ENCODE assay signal across 15 cellular contexts in genomic region chr6:144922120-144922722, GRCh38.
DNase-seq lines count a peak whose midpoint lies in the region; ATAC-seq and TF ChIP-seq lines count a peak whose summit lies in the region.
"Had no signal": no experiment of that assay in that cellular context is flagged by ENCODE, and none has a peak within 500 bp of the region (broad histone marks: within the 10 kb centered on the region; RNA-seq: fewer than 3 reads in every experiment).

No MANE protein-coding gene starts in this region.

- H3K4me1 ChIP-seq in IMR-90 (ENCODE audit: control insufficient read depth, insufficient read depth, low read length) (no peaks in the 10 kb centered on the region), mesenchymal stem cell (ENCODE audit: control insufficient read depth, insufficient read depth, low read depth, low read length) (peaks cover 6% of the 10 kb centered on the region)
- H3K4me1 ChIP-seq: left ventricle myocardium inferior had no signal

- ATAC-seq in IMR-90 (ENCODE audit: low read depth), result peak; percentile 46; the same call in 1 of the 2 replicates
- ATAC-seq in HG03108 (IDR thresholded peaks at IDR 0.05; ENCODE audit: unreplicated experiment), result no peak
- ATAC-seq in stimulated activated naive B cell treated with anti-CD40 and anti-IgM and Interleukin-4, amounts not matched to agents 10 μg/mL and 1 μg/mL and 100 μg/mL, for 72 hours (replicated peaks), result no peak
- ATAC-seq in HG02840 (IDR thresholded peaks at IDR 0.05; ENCODE audit: low FRiP score, unreplicated experiment), result no peak
- ATAC-seq in HG03039 (IDR thresholded peaks at IDR 0.05; ENCODE audit: unreplicated experiment), result no peak
- ATAC-seq: activated naive CD4-positive, alpha-beta T cell treated with anti-CD3 and anti-CD28 coated beads, Interleukin-2, amount 50 U/mL, for 72 hours had no signal

- no peaks in the 10 kb centered on the region for H3K27me3 Mint-ChIP-seq in stimulated activated naive B cell treated with anti-CD40 and anti-IgM and Interleukin-4, amounts not matched to agents 10 μg/mL and 1 μg/mL and 100 μg/mL, for 72 hours

- no peak overlapping the region for H3K27ac ChIP-seq in IMR-90 (ENCODE audit: insufficient read depth, low read length)
- H3K27ac ChIP-seq in mesenchymal stem cell (ENCODE audit: low read length, poor library complexity, severe bottlenecking), result no peak overlapping the region
- H3K27ac ChIP-seq: left ventricle myocardium inferior had no signal

- H3K79me1 ChIP-seq in IMR-90 (ENCODE audit: low read depth in 1 of 2, low read length in 2 of 2), result no peaks in the 10 kb centered on the region
- H3K79me1 ChIP-seq in mesenchymal stem cell (replicated peaks; ENCODE audit: low read length, poor library complexity, severe bottlenecking), result no peaks in the 10 kb centered on the region

- no peak overlapping the region for H2AK5ac ChIP-seq in IMR-90 (ENCODE audit: low read depth, low read length)
- H2AK5ac ChIP-seq in mesenchymal stem cell (ENCODE audit: low read length, severe bottlenecking), result no peak overlapping the region

- no peak overlapping the region for H4K5ac ChIP-seq in IMR-90 (ENCODE audit: low read depth, low read length)

- no peak overlapping the region for H2BK12ac ChIP-seq in mesenchymal stem cell (ENCODE audit: low read length in 2 of 2)

- H3K4me2 ChIP-seq in IMR-90 (ENCODE audit: low read depth, low read length) (no peak overlapping the region), mesenchymal stem cell (ENCODE audit: low read length, poor library complexity, severe bottlenecking) (no peak overlapping the region)

- no peak overlapping the region for H3K4ac ChIP-seq in IMR-90 (ENCODE audit: low read depth, low read length)
- H3K4ac ChIP-seq in mesenchymal stem cell (ENCODE audit: low read depth in 1 of 2, low read length in 2 of 2), result no peak overlapping the region

- H4K91ac ChIP-seq in IMR-90 (ENCODE audit: insufficient read depth, low read depth, low read length), result no peak overlapping the region
- H4K91ac ChIP-seq in mesenchymal stem cell (ENCODE audit: low read length), result no peak overlapping the region

- H2AFZ ChIP-seq in IMR-90 (replicated peaks; ENCODE audit: low read length, poor library complexity) (peak overlapping the region; percentile 76), mesenchymal stem cell (ENCODE audit: low read depth, low read length) (no peak overlapping the region)

- no peak overlapping the region for H3K14ac ChIP-seq in IMR-90 (replicated peaks; ENCODE audit: low read depth, low read length)
- H3K14ac ChIP-seq in mesenchymal stem cell (ENCODE audit: low read length in 2 of 2), result no peak overlapping the region

- in situ Hi-C loops in IMR-90 (cut with MboI; ENCODE audit: low sequenced_read_pairs), result no loop called here

- H2BK20ac ChIP-seq in IMR-90 (ENCODE audit: low read depth, low read length), result no peak overlapping the region

- H2BK5ac ChIP-seq in IMR-90 (ENCODE audit: low read depth, low read length, poor library complexity, severe bottlenecking) (no peak overlapping the region), mesenchymal stem cell (ENCODE audit: low read depth, low read length, poor library complexity, severe bottlenecking) (no peak overlapping the region)

- no peaks in the 10 kb centered on the region for H3K4me1 Mint-ChIP-seq in stimulated activated naive B cell treated with anti-CD40 and anti-IgM and Interleukin-4, amounts not matched to agents 10 μg/mL and 1 μg/mL and 100 μg/mL, for 72 hours
- H3K4me1 Mint-ChIP-seq: B cell had no signal

- no CpG with 5 or more reads among the region's 3 CpGs for WGBS in IMR-90 (ENCODE audit: extremely low coverage in 2 of 2, insufficient read length in 1 of 2), 2 experiments
- 94% methylated on average over 2 of the region's 3 CpGs for WGBS in mesenchymal stem cell

- POLR2A ChIA-PET in IMR-90 (lab: Charles Lee; ENCODE audit: unreplicated experiment), result no interaction called here

- H4K20me1 ChIP-seq in IMR-90 (ENCODE audit: insufficient read depth, low read length), result no peaks in the 10 kb centered on the region

- no TSS peak for BruUV-seq in IMR-90 (replicated peaks; lab: Mats Ljungman, UMichigan)

- no peak overlapping the region for H3K9ac ChIP-seq in IMR-90 (ENCODE audit: low read depth, low read length)
- peak overlapping the region; percentile 40 for H3K9ac ChIP-seq in mesenchymal stem cell (ENCODE audit: low read length)

- no peak for TF ChIP-seq POLR2A in IMR-90 (IDR thresholded peaks at IDR 0.05; ENCODE audit: low read depth, low read length)

- TF ChIP-seq RAD21 in IMR-90 (IDR thresholded peaks at IDR 0.05; ENCODE audit: low read length), result no peak

- H3K4me3 ChIP-seq in IMR-90 (ENCODE audit: insufficient read depth, low read depth, low read length) (no peak overlapping the region), choroid plexus epithelial cell (ENCODE audit: low read depth, low read length) (no peak overlapping the region), mesenchymal stem cell (ENCODE audit: insufficient read depth in 1 of 2, low read depth in 1 of 2, low read length in 2 of 2) (peak overlapping the region in 1 of 2 experiments; percentile 48)
- H3K4me3 ChIP-seq: left ventricle myocardium inferior had no signal

- H3K36me3 ChIP-seq in IMR-90 (ENCODE audit: control insufficient read depth, insufficient read depth, low read length), result no peaks in the 10 kb centered on the region
- no peaks in the 10 kb centered on the region for H3K36me3 ChIP-seq in mesenchymal stem cell (ENCODE audit: control insufficient read depth in 1 of 2, insufficient read depth in 2 of 2, low read depth in 1 of 2, low read length in 2 of 2)
- H3K36me3 ChIP-seq: left ventricle myocardium inferior had no signal

- H3K27me3 ChIP-seq in IMR-90 (ENCODE audit: control insufficient read depth, insufficient read depth, low read length), result no peaks in the 10 kb centered on the region
- H3K27me3 ChIP-seq in mesenchymal stem cell (ENCODE audit: control insufficient read depth in 1 of 2, insufficient read depth in 1 of 2, low read length in 2 of 2), result no peaks in the 10 kb centered on the region

- intact Hi-C loops in IMR-90 (cut with micrococcal nuclease), result no loop called here

- no peaks in the 10 kb centered on the region for H3K9me3 Mint-ChIP-seq in stimulated activated naive B cell treated with anti-CD40 and anti-IgM and Interleukin-4, amounts not matched to agents 10 μg/mL and 1 μg/mL and 100 μg/mL, for 72 hours
- H3K9me3 Mint-ChIP-seq: activated naive CD4-positive, alpha-beta T cell treated with anti-CD3 and anti-CD28 coated beads, Interleukin-2, amount 50 U/mL, for 72 hours had no signal

- CTCF ChIA-PET in IMR-90 (lab: Yijun Ruan, JAX), result no interaction called here

- no peak overlapping the region for H3K27ac Mint-ChIP-seq in stimulated activated naive B cell treated with anti-CD40 and anti-IgM and Interleukin-4, amounts not matched to agents 10 μg/mL and 1 μg/mL and 100 μg/mL, for 72 hours
- H3K27ac Mint-ChIP-seq: activated naive CD4-positive, alpha-beta T cell treated with anti-CD3 and anti-CD28 coated beads, Interleukin-2, amount 50 U/mL, for 72 hours; B cell had no signal

- H3K4me3 Mint-ChIP-seq in stimulated activated naive B cell treated with anti-CD40 and anti-IgM and Interleukin-4, amounts not matched to agents 10 μg/mL and 1 μg/mL and 100 μg/mL, for 72 hours, result no peak overlapping the region
- H3K4me3 Mint-ChIP-seq: B cell had no signal

- H3K23ac ChIP-seq in IMR-90 (ENCODE audit: low read depth, low read length) (no peak overlapping the region), mesenchymal stem cell (ENCODE audit: low read length in 2 of 2) (no peak overlapping the region)

- H3K9me1 ChIP-seq in IMR-90 (ENCODE audit: insufficient read depth, low read length), result no peaks in the 10 kb centered on the region; the same call in 1 of the 2 replicates

- H3K56ac ChIP-seq in IMR-90 (ENCODE audit: extremely low read depth, insufficient read depth, low read length), result no peak overlapping the region

- H3K9me3 ChIP-seq in IMR-90 (ENCODE audit: control insufficient read depth, insufficient read depth, low read length), result no peaks in the 10 kb centered on the region
- H3K9me3 ChIP-seq in mesenchymal stem cell (ENCODE audit: control insufficient read depth, low read length), result no peaks in the 10 kb centered on the region
- H3K9me3 ChIP-seq: left ventricle myocardium inferior had no signal

- H4K8ac ChIP-seq in IMR-90 (ENCODE audit: low read depth in 2 of 2, low read length in 2 of 2) (no peak overlapping the region), mesenchymal stem cell (ENCODE audit: low read length) (no peak overlapping the region)

- H2BK120ac ChIP-seq in IMR-90 (ENCODE audit: low read depth, low read length) (no peak overlapping the region), mesenchymal stem cell (ENCODE audit: low read depth, low read length) (no peak overlapping the region)

- TF ChIP-seq CTCF in IMR-90 (conservative IDR thresholded peaks at IDR 0.05; ENCODE audit: low read depth, low read length), result no peak
- TF ChIP-seq CTCF in choroid plexus epithelial cell (conservative IDR thresholded peaks at IDR 0.05; ENCODE audit: low read depth, low read length), result no peak

- H3K18ac ChIP-seq in IMR-90 (ENCODE audit: low read depth, low read length) (no peak overlapping the region), mesenchymal stem cell (ENCODE audit: low read depth in 1 of 2, low read length in 2 of 2) (no peak overlapping the region)

- H3K36me3 Mint-ChIP-seq in stimulated activated naive B cell treated with anti-CD40 and anti-IgM and Interleukin-4, amounts not matched to agents 10 μg/mL and 1 μg/mL and 100 μg/mL, for 72 hours, result no peaks in the 10 kb centered on the region
- H3K36me3 Mint-ChIP-seq: activated naive CD4-positive, alpha-beta T cell treated with anti-CD3 and anti-CD28 coated beads, Interleukin-2, amount 50 U/mL, for 72 hours had no signal

- dilution Hi-C loops in IMR-90 (cut with HindIII; ENCODE audit: low sequenced_read_pairs, unreplicated experiment), result no loop called here

- H2AK9ac ChIP-seq in IMR-90 (replicated peaks; ENCODE audit: low read depth, low read length, poor library complexity), result no peak overlapping the region

- DNase-seq in AG08396 (ENCODE audit: low spot score), result peak; percentile 46
- DNase-seq in IMR-90, result peak; percentile 42
- DNase-seq in choroid plexus epithelial cell (ENCODE audit: low read depth), result peak; percentile 48
- no peak for DNase-seq in mesenchymal stem cell
- DNase-seq in stimulated activated naive B cell treated with anti-CD40 and anti-IgM and Interleukin-4, amounts not matched to agents 10 μg/mL and 1 μg/mL and 100 μg/mL, for 72 hours, result no peak
- DNase-seq: Kasumi-1; left ventricle myocardium inferior; NCI-H2171; OCI-M1; stimulated activated CD4-positive, alpha-beta T cell treated with anti-CD3 and anti-CD28 coated beads, Interleukin-2, amount 100 ng/mL, for 24 hours had no signal

- H2BK15ac ChIP-seq in IMR-90 (ENCODE audit: low read depth, low read length), result no peak overlapping the region
- H2BK15ac ChIP-seq in mesenchymal stem cell (ENCODE audit: low read depth, poor library complexity, severe bottlenecking), result peak overlapping the region; percentile 40

TF ChIP-seq in IMR-90, 13 proteins besides CTCF, POLR2A, EP300 and RAD21:
- TF ChIP-seq RFX5 (IDR thresholded peaks at IDR 0.05; ENCODE audit: low read depth, low read length) (no peak), CEBPB (IDR thresholded peaks at IDR 0.05; ENCODE audit: low read depth, low read length) (no peak), RCOR1 (IDR thresholded peaks at IDR 0.05; ENCODE audit: insufficient replicate concordance, low read length) (no peak), SMC3 (IDR thresholded peaks at IDR 0.05; ENCODE audit: low read depth, low read length) (no peak)

Comparison
In these comparisons a context has a peak if more than half of its experiments do, and no peak if none do; other contexts are left out.
1. DNase-seq: peak in AG08396 (single experiment), IMR-90 (single experiment) and choroid plexus epithelial cell (single experiment); none in mesenchymal stem cell (single experiment) and stimulated activated naive B cell treated with anti-CD40 and anti-IgM and Interleukin-4, amounts not matched to agents 10 μg/mL and 1 μg/mL and 100 μg/mL, for 72 hours (single experiment).